Comparison of ENCODE assay signal across 15 cellular contexts in the genomic region with DNA sequence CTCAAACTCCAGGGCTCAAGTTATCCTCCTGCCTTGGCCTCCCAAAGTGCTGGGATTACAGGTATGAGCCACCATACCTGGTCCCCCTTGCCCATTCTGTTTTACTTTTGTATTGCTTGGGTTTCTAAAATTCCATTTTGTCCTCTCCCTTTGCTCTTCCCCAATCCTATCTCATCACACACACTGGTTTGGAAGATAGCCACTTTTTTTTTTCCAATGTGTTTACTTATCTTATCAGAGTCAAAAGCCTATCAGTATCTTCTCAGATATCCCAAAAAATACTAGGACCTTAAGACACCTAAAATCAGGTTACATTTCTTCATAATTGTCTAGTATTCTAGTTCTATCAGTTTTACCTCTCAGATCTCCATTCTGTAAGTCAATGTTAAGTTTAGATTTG.
"Had no signal": no experiment of that assay in that cellular context is flagged by ENCODE, and none has a peak within 500 bp of the region (broad histone marks: within the 10 kb centered on the region; RNA-seq: fewer than 3 reads in every experiment).

No MANE protein-coding gene starts in this region.

- H3K4me3 ChIP-seq: left ventricle myocardium inferior, right atrium auricular region, thyroid gland had no signal

- H3K27me3 ChIP-seq: right atrium auricular region, thyroid gland had no signal

- H3K27ac ChIP-seq: left ventricle myocardium inferior, right atrium auricular region, thyroid gland, WERI-Rb-1 had no signal

- ATAC-seq: stimulated activated memory B cell treated with anti-CD40 and anti-IgM and Interleukin-4, amounts not matched to agents 10 μg/mL and 1 μg/mL and 100 μg/mL, for 72 hours had no signal

- H3K9me3 ChIP-seq: right atrium auricular region, thyroid gland had no signal

- H3K4me1 Mint-ChIP-seq: nephron progenitor cell had no signal

- H3K4me3 Mint-ChIP-seq: nephron progenitor cell; stimulated activated memory B cell treated with anti-CD40 and anti-IgM and Interleukin-4, amounts not matched to agents 10 μg/mL and 1 μg/mL and 100 μg/mL, for 72 hours had no signal

- H3K27me3 Mint-ChIP-seq: progenitor cell of endocrine pancreas; stimulated activated memory B cell treated with anti-CD40 and anti-IgM and Interleukin-4, amounts not matched to agents 10 μg/mL and 1 μg/mL and 100 μg/mL, for 72 hours had no signal

- DNase-seq: activated gamma-delta T cell treated with Interleukin-2 at 50 U/mL for 16 hours; activated T-cell treated with anti-CD3 and anti-CD28 coated beads, Interleukin-2, amount 50 U/mL, for 48 hours; aorta; cerebellar nuclear complex; effector CD8-positive, alpha-beta T cell; foreskin fibroblast; hypothalamus; left ventricle myocardium inferior; nephron progenitor cell; stimulated activated CD4-positive, alpha-beta T cell treated with anti-CD3 and anti-CD28 coated beads, Interleukin-2, amount 100 ng/mL, for 48 hours; thyroid gland; WERI-Rb-1 had no signal

- H3K27ac Mint-ChIP-seq: progenitor cell of endocrine pancreas; stimulated activated memory B cell treated with anti-CD40 and anti-IgM and Interleukin-4, amounts not matched to agents 10 μg/mL and 1 μg/mL and 100 μg/mL, for 72 hours had no signal

- H3K4me1 ChIP-seq: left ventricle myocardium inferior, right atrium auricular region, thyroid gland had no signal
